1 cellular context compared by ENCODE assay signal in the genomic region with DNA sequence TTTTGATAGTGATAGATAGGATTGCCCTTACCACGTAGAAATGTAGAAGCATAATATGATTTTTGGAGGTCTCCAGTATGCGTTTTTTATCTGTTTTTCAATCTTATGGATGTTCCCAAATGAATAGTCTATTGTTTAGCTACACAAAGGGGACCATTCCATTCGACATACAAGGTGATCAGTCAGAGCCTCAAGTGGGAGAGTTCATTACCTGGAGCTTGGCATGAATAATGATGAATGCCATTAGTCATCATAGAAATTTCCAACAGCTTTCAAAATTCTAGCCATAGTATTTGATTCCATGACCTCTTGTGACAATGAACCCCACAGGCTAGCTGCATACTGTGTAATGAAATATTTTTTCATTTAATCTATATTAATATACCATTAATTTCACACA.
TF ChIP-seq lines count a peak whose summit lies in the region.

No MANE protein-coding gene starts in this region.

TF ChIP-seq in Ishikawa, 13 proteins besides CTCF, POLR2A, EP300 and RAD21 (continued from another document):
- TF ChIP-seq, protein P1, sequence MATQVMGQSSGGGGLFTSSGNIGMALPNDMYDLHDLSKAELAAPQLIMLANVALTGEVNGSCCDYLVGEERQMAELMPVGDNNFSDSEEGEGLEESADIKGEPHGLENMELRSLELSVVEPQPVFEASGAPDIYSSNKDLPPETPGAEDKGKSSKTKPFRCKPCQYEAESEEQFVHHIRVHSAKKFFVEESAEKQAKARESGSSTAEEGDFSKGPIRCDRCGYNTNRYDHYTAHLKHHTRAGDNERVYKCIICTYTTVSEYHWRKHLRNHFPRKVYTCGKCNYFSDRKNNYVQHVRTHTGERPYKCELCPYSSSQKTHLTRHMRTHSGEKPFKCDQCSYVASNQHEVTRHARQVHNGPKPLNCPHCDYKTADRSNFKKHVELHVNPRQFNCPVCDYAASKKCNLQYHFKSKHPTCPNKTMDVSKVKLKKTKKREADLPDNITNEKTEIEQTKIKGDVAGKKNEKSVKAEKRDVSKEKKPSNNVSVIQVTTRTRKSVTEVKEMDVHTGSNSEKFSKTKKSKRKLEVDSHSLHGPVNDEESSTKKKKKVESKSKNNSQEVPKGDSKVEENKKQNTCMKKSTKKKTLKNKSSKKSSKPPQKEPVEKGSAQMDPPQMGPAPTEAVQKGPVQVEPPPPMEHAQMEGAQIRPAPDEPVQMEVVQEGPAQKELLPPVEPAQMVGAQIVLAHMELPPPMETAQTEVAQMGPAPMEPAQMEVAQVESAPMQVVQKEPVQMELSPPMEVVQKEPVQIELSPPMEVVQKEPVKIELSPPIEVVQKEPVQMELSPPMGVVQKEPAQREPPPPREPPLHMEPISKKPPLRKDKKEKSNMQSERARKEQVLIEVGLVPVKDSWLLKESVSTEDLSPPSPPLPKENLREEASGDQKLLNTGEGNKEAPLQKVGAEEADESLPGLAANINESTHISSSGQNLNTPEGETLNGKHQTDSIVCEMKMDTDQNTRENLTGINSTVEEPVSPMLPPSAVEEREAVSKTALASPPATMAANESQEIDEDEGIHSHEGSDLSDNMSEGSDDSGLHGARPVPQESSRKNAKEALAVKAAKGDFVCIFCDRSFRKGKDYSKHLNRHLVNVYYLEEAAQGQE (IDR thresholded peaks at IDR 0.05; ENCODE audit: low read depth) = no peak
- no peak for TF ChIP-seq YY1 (IDR thresholded peaks at IDR 0.05; ENCODE audit: low read depth)
- TF ChIP-seq TAF1 (IDR thresholded peaks at IDR 0.05; ENCODE audit: low read depth) = no peak
- no peak for TF ChIP-seq FOXM1 (IDR thresholded peaks at IDR 0.05; ENCODE audit: borderline replicate concordance, low read depth)
- no peak for TF ChIP-seq CREB1 (IDR thresholded peaks at IDR 0.05; ENCODE audit: low read depth)
- TF ChIP-seq TEAD4 (IDR thresholded peaks at IDR 0.05) = no peak
- no peak for TF ChIP-seq TCF12 (IDR thresholded peaks at IDR 0.05; ENCODE audit: low read depth)
- no peak for TF ChIP-seq ZBTB7A (IDR thresholded peaks at IDR 0.05; ENCODE audit: low read depth)
TF ChIP-seq in Ishikawa: peak in this region for 0.
